Comparison of ENCODE assay signal across 15 cellular contexts in genomic region chr4:2828758-2829181, GRCh38. TPM values are rescaled to one million over a fixed set of nuclear protein-coding genes. Genes with fewer than 3 reads are reported as not detected.
A peak's percentile ranks its signal among the peaks of the same experiment; 100 is the strongest.
DNase-seq lines count a peak whose midpoint lies in the region; ATAC-seq and TF ChIP-seq lines count a peak whose summit lies in the region.
"Had no signal": no experiment of that assay in that cellular context is flagged by ENCODE, and none has a peak within 500 bp of the region (broad histone marks: within the 10 kb centered on the region; RNA-seq: fewer than 3 reads in every experiment).

No MANE protein-coding gene starts in this region.

- H3K4me1 ChIP-seq in H9 (ENCODE audit: insufficient read depth, low read length) (no peaks in the 10 kb centered on the region), neuronal stem cell (ENCODE audit: control insufficient read depth in 2 of 2, insufficient read depth in 1 of 2, low read depth in 1 of 2, low read length in 2 of 2) (no peaks in the 10 kb centered on the region)
- H3K4me1 ChIP-seq: breast epithelium had no signal

- no peak for TF ChIP-seq CTCF in activated CD8-positive, alpha-beta T cell treated with anti-CD3 and anti-CD28 coated beads for 36 hours (IDR thresholded peaks at IDR 0.05)
- TF ChIP-seq CTCF in H9 (conservative IDR thresholded peaks at IDR 0.05) = no peak
- no peak for TF ChIP-seq CTCF in endothelial cell (IDR thresholded peaks at IDR 0.05; ENCODE audit: unreplicated experiment)

- no peaks in the 10 kb centered on the region for H3K9me3 Mint-ChIP-seq in activated CD8-positive, alpha-beta T cell treated with anti-CD3 and anti-CD28 coated beads, Interleukin-2, amount 10 ng/mL, durations not matched to agents 7 days and 5 days (ENCODE audit: insufficient read depth)
- H3K9me3 Mint-ChIP-seq in activated CD8-positive, alpha-beta T cell treated with anti-CD3 and anti-CD28 coated beads for 36 hours = no peaks in the 10 kb centered on the region
- H3K9me3 Mint-ChIP-seq in H9 = no peaks in the 10 kb centered on the region; a peak in 2 of 5 replicates
- no peaks in the 10 kb centered on the region for H3K9me3 Mint-ChIP-seq in endothelial cell (ENCODE audit: unreplicated experiment)
- H3K9me3 Mint-ChIP-seq: dendritic cell treated with granulocyte-macrophage colony-stimulating factor and Interleukin-4, amounts not matched to agents 40 ng/mL and 50 ng/mL, for 4 days had no signal

- peaks cover 6% of the 10 kb centered on the region for H3K4me1 Mint-ChIP-seq in activated CD8-positive, alpha-beta T cell treated with anti-CD3 and anti-CD28 coated beads, Interleukin-2, amount 10 ng/mL, durations not matched to agents 7 days and 5 days (ENCODE audit: low read depth)
- H3K4me1 Mint-ChIP-seq in activated CD8-positive, alpha-beta T cell treated with anti-CD3 and anti-CD28 coated beads for 36 hours (ENCODE audit: low read depth) = peaks cover 2% of the 10 kb centered on the region
- H3K4me1 Mint-ChIP-seq in H9 (no peaks in the 10 kb centered on the region), endothelial cell (ENCODE audit: unreplicated experiment) (peaks cover 13% of the 10 kb centered on the region)

- no peak overlapping the region for H3K4ac ChIP-seq in H9 (ENCODE audit: low read depth, low read length)
- no peak overlapping the region for H3K4ac ChIP-seq in neuronal stem cell (ENCODE audit: low read length)

- no peaks in the 10 kb centered on the region for H3K27me3 Mint-ChIP-seq in activated CD8-positive, alpha-beta T cell treated with anti-CD3 and anti-CD28 coated beads, Interleukin-2, amount 10 ng/mL, durations not matched to agents 7 days and 5 days (ENCODE audit: low read depth)
- no peaks in the 10 kb centered on the region for H3K27me3 Mint-ChIP-seq in activated CD8-positive, alpha-beta T cell treated with anti-CD3 and anti-CD28 coated beads for 36 hours
- H3K27me3 Mint-ChIP-seq in H9 (ENCODE audit: low read depth) (no peaks in the 10 kb centered on the region), endothelial cell (ENCODE audit: unreplicated experiment) (peaks cover 19% of the 10 kb centered on the region)
- H3K27me3 Mint-ChIP-seq: dendritic cell treated with granulocyte-macrophage colony-stimulating factor and Interleukin-4, amounts not matched to agents 40 ng/mL and 50 ng/mL, for 4 days had no signal

- H3K79me1 ChIP-seq in H9 (ENCODE audit: insufficient read depth, low read depth, low read length, poor library complexity, severe bottlenecking) (no peaks in the 10 kb centered on the region), neuronal stem cell (ENCODE audit: low read depth, low read length) (peaks cover 7% of the 10 kb centered on the region)

- peaks cover 6% of the 10 kb centered on the region for H4K20me1 ChIP-seq in H9 (ENCODE audit: control insufficient read depth, insufficient read depth, insufficient read length)

- no peak overlapping the region for H3K4me3 ChIP-seq in neuronal stem cell (ENCODE audit: low read length in 2 of 2)
- H3K4me3 ChIP-seq: breast epithelium had no signal

- H3K4me2 ChIP-seq in H9 (ENCODE audit: insufficient read depth, insufficient read length, low read length) (no peak overlapping the region), neuronal stem cell (ENCODE audit: insufficient read depth, low read length, poor library complexity, severe bottlenecking) (no peak overlapping the region)
- H3K4me2 ChIP-seq: KMS-11 had no signal

- peaks cover 70% of the 10 kb centered on the region for H3K36me3 Mint-ChIP-seq in activated CD8-positive, alpha-beta T cell treated with anti-CD3 and anti-CD28 coated beads, Interleukin-2, amount 10 ng/mL, durations not matched to agents 7 days and 5 days (ENCODE audit: low read depth)
- H3K36me3 Mint-ChIP-seq in activated CD8-positive, alpha-beta T cell treated with anti-CD3 and anti-CD28 coated beads for 36 hours (ENCODE audit: low read depth) = peaks cover 40% of the 10 kb centered on the region
- H3K36me3 Mint-ChIP-seq in H9 (ENCODE audit: insufficient read depth in 1 of 3, low read depth in 3 of 3) (peaks cover 26 to 73% (median 62%) of the 10 kb centered on the region in 3 experiments; a peak in 6 of 7 replicates), endothelial cell (ENCODE audit: low read depth, unreplicated experiment) (peaks cover 48% of the 10 kb centered on the region)

- CTCF ChIA-PET in activated CD8-positive, alpha-beta T cell treated with anti-CD3 and anti-CD28 coated beads, Interleukin-2, amount 10 ng/mL, durations not matched to agents 7 days and 5 days (lab: Charles Lee) = no interaction called here
- CTCF ChIA-PET in activated CD8-positive, alpha-beta T cell treated with anti-CD3 and anti-CD28 coated beads for 36 hours (lab: Charles Lee) = no interaction called here

- no peak overlapping the region for H2BK15ac ChIP-seq in H9 (ENCODE audit: low read depth, low read length)
- H2BK15ac ChIP-seq in neuronal stem cell (ENCODE audit: low read length) = no peak overlapping the region

- intact Hi-C loops in activated CD8-positive, alpha-beta T cell treated with anti-CD3 and anti-CD28 coated beads for 36 hours (cut with micrococcal nuclease) = no loop called here

- H3K27me3 ChIP-seq in H9 (ENCODE audit: insufficient read depth, low read length) (no peaks in the 10 kb centered on the region), neuronal stem cell (ENCODE audit: control insufficient read depth in 3 of 3, insufficient read depth in 3 of 3, low read depth in 1 of 3, low read length in 3 of 3) (no peaks in the 10 kb centered on the region)
- H3K27me3 ChIP-seq: breast epithelium had no signal

- H3K14ac ChIP-seq in H9 (ENCODE audit: insufficient read depth, low read length) (no peak overlapping the region), neuronal stem cell (ENCODE audit: low read length) (peak overlapping the region; percentile 97)

- H3K18ac ChIP-seq in H9 (ENCODE audit: insufficient read length, low read depth, low read length) = no peak overlapping the region
- H3K18ac ChIP-seq in neuronal stem cell (ENCODE audit: low read length) = peak overlapping the region; percentile 17

- no peak overlapping the region for H4K5ac ChIP-seq in H9 (ENCODE audit: insufficient read length, low read depth, low read length)

- peaks cover 40 to 93% of the 10 kb centered on the region in 2 donors for H3K36me3 ChIP-seq in neuronal stem cell (replicated peaks in 1 of 2; ENCODE audit: control insufficient read depth in 2 of 2, insufficient read depth in 2 of 2, low read length in 2 of 2)

- H2AFZ ChIP-seq in H9 (ENCODE audit: low read length) = no peak overlapping the region
- H2AFZ ChIP-seq in neuronal stem cell (ENCODE audit: low read length) = no peak overlapping the region

- no CpG with 5 or more reads among the region's 17 CpGs for WGBS in H9 (ENCODE audit: extremely low coverage, insufficient read length, low lambda C conversion rate)
- no CpG with 5 or more reads among the region's 17 CpGs for WGBS in neuronal stem cell (ENCODE audit: extremely low coverage in 2 of 2, insufficient read length in 2 of 2, insufficient replicate concordance in 1 of 2), 2 donors

- no peak overlapping the region for H2AK5ac ChIP-seq in H9 (ENCODE audit: insufficient read length, low read length)
- H2AK5ac ChIP-seq in neuronal stem cell (ENCODE audit: low read depth, low read length) = no peak overlapping the region

- H3K4me3 Mint-ChIP-seq in activated CD8-positive, alpha-beta T cell treated with anti-CD3 and anti-CD28 coated beads, Interleukin-2, amount 10 ng/mL, durations not matched to agents 7 days and 5 days = no peak overlapping the region
- H3K4me3 Mint-ChIP-seq in activated CD8-positive, alpha-beta T cell treated with anti-CD3 and anti-CD28 coated beads for 36 hours = no peak overlapping the region
- H3K4me3 Mint-ChIP-seq in H9 (no peak overlapping the region), endothelial cell (ENCODE audit: unreplicated experiment) (peak overlapping the region; percentile 31)
- H3K4me3 Mint-ChIP-seq: dendritic cell treated with granulocyte-macrophage colony-stimulating factor and Interleukin-4, amounts not matched to agents 40 ng/mL and 50 ng/mL, for 4 days had no signal

- H2BK5ac ChIP-seq in H9 (ENCODE audit: insufficient read length, low read length) (no peak overlapping the region), neuronal stem cell (ENCODE audit: low read length) (no peak overlapping the region)

- H3K23ac ChIP-seq in H9 (ENCODE audit: insufficient read length, low read depth, low read length) (no peak overlapping the region), neuronal stem cell (ENCODE audit: low read depth, low read length, poor library complexity) (no peak overlapping the region)

- H3K9me3 ChIP-seq in H9 (ENCODE audit: control insufficient read depth, low read depth, low read length) (no peaks in the 10 kb centered on the region), neuronal stem cell (replicated peaks in 1 of 2; ENCODE audit: control insufficient read depth in 2 of 2, insufficient read depth in 1 of 2, low read depth in 1 of 2, low read length in 2 of 2) (no peaks in the 10 kb centered on the region)
- H3K9me3 ChIP-seq: breast epithelium had no signal

- H2BK120ac ChIP-seq in H9 (ENCODE audit: low read depth, low read length, poor library complexity, severe bottlenecking) = no peak overlapping the region
- H2BK120ac ChIP-seq in neuronal stem cell (ENCODE audit: low read depth, low read length) = no peak overlapping the region

- H3T11ph ChIP-seq in H9 (ENCODE audit: low read length) = no peak overlapping the region

- no peak for ATAC-seq in activated CD8-positive, alpha-beta T cell treated with anti-CD3 and anti-CD28 coated beads, Interleukin-2, amount 10 ng/mL, durations not matched to agents 7 days and 5 days
- ATAC-seq in activated CD8-positive, alpha-beta T cell treated with anti-CD3 and anti-CD28 coated beads for 36 hours = no peak
- no peak for ATAC-seq in GM21717 (IDR thresholded peaks at IDR 0.05; ENCODE audit: unreplicated experiment)

- POLR2A ChIA-PET in activated CD8-positive, alpha-beta T cell treated with anti-CD3 and anti-CD28 coated beads, Interleukin-2, amount 10 ng/mL, durations not matched to agents 7 days and 5 days (lab: Charles Lee) = no interaction called here
- POLR2A ChIA-PET in activated CD8-positive, alpha-beta T cell treated with anti-CD3 and anti-CD28 coated beads for 36 hours (lab: Charles Lee) = no interaction called here

- H3K27ac ChIP-seq in H9 (ENCODE audit: insufficient read length, low read depth, low read length) (no peak overlapping the region), neuronal stem cell (replicated peaks; ENCODE audit: low read length) (no peak overlapping the region)
- H3K27ac ChIP-seq: breast epithelium, KMS-11 had no signal

- no peak overlapping the region for H4K91ac ChIP-seq in H9 (ENCODE audit: insufficient read length, low read depth, low read length)
- H4K91ac ChIP-seq in neuronal stem cell (ENCODE audit: low read depth, low read length, poor library complexity) = no peak overlapping the region

- no peak overlapping the region for H3K56ac ChIP-seq in H9 (ENCODE audit: insufficient read length, low read depth, low read length)

- H3K9ac ChIP-seq in H9 (ENCODE audit: extremely low read depth, insufficient read length, low read length) (no peak overlapping the region), neuronal stem cell (ENCODE audit: low read depth, low read length, poor library complexity) (peak overlapping the region; percentile 30)
- H3K9ac ChIP-seq: KMS-11 had no signal

- no peaks in the 10 kb centered on the region for H3K79me2 ChIP-seq in H9 (ENCODE audit: insufficient read depth, low read length)

- no peak for DNase-seq in activated CD8-positive, alpha-beta T cell treated with anti-CD3 and anti-CD28 coated beads, Interleukin-2, amount 10 ng/mL, durations not matched to agents 7 days and 5 days
- no peak for DNase-seq in activated CD8-positive, alpha-beta T cell treated with anti-CD3 and anti-CD28 coated beads for 36 hours
- no peak for DNase-seq in H9
- no peak for DNase-seq in endothelial cell (ENCODE audit: low spot score)
- DNase-seq in neuronal stem cell (ENCODE audit: low spot score) = no peak
- no peak for DNase-seq in stimulated activated CD4-positive, alpha-beta T cell treated with anti-CD3 and anti-CD28 coated beads, Interleukin-1b, Interleukin-23, amount 100 ng/mL, for 48 hours
- no peak for DNase-seq in HPDE6-E6E7 (ENCODE audit: extremely low spot score)
- DNase-seq: 8988T; activated CD8-positive, alpha-beta memory T cell treated with anti-CD3 and anti-CD28 coated beads for 24 hours; NCI-H1694; NCI-H526 had no signal

- H3K23me2 ChIP-seq in H9 (ENCODE audit: insufficient read length, low read depth, low read length, poor library complexity, severe bottlenecking) = no peaks in the 10 kb centered on the region

- H4K8ac ChIP-seq in H9 (replicated peaks; ENCODE audit: insufficient read length, low read depth, low read length) (no peak overlapping the region), neuronal stem cell (ENCODE audit: low read depth, low read length) (no peak overlapping the region)

- H2BK12ac ChIP-seq in H9 (ENCODE audit: insufficient read length, low read depth, low read length) (no peak overlapping the region), neuronal stem cell (ENCODE audit: low read length) (no peak overlapping the region)

- peak overlapping the region; percentile 35 for H3K27ac Mint-ChIP-seq in activated CD8-positive, alpha-beta T cell treated with anti-CD3 and anti-CD28 coated beads, Interleukin-2, amount 10 ng/mL, durations not matched to agents 7 days and 5 days
- H3K27ac Mint-ChIP-seq in activated CD8-positive, alpha-beta T cell treated with anti-CD3 and anti-CD28 coated beads for 36 hours = no peak overlapping the region
- H3K27ac Mint-ChIP-seq in H9 (peak overlapping the region in 2 of 3 experiments; percentile 23 to 43; a peak in 2 of 7 replicates), endothelial cell (ENCODE audit: unreplicated experiment) (peak overlapping the region; percentile 78)
- H3K27ac Mint-ChIP-seq: dendritic cell treated with granulocyte-macrophage colony-stimulating factor and Interleukin-4, amounts not matched to agents 40 ng/mL and 50 ng/mL, for 4 days had no signal

- H2BK20ac ChIP-seq in H9 (ENCODE audit: low read depth, low read length, poor library complexity, severe bottlenecking) = no peak overlapping the region

RNA-seq across cellular contexts. Expression of gene ADD1, which starts 14.9 kb away (rescaled TPM):
- total RNA-seq in activated CD8-positive, alpha-beta T cell treated with anti-CD3 and anti-CD28 coated beads, Interleukin-2, amount 10 ng/mL, durations not matched to agents 7 days and 5 days = 100 to 1,000 TPM; 252 to 255 TPM
- 100 to 1,000 TPM; 149 to 154 TPM for total RNA-seq in activated CD8-positive, alpha-beta T cell treated with anti-CD3 and anti-CD28 coated beads for 36 hours
- 163 and 166 TPM in 2 replicates for total RNA-seq in H9 (2021)
- 337 TPM for total RNA-seq in endothelial cell (ENCODE audit: unreplicated experiment)
- 169 TPM for polyA plus RNA-seq in neuronal stem cell (2013, experiment 1 of 2)
- polyA plus RNA-seq in neuronal stem cell (2013, experiment 2 of 2) = 159 TPM

RNA-seq across cellular contexts. Expression of gene SH3BP2, which starts 35.9 kb away (rescaled TPM):
- total RNA-seq in activated CD8-positive, alpha-beta T cell treated with anti-CD3 and anti-CD28 coated beads, Interleukin-2, amount 10 ng/mL, durations not matched to agents 7 days and 5 days = 10 to 100 TPM; 88.2 to 93.0 TPM
- total RNA-seq in activated CD8-positive, alpha-beta T cell treated with anti-CD3 and anti-CD28 coated beads for 36 hours = 10 to 100 TPM; 54.8 to 59.0 TPM
- 34.1 and 37.6 TPM in 2 replicates for total RNA-seq in H9 (2021)
- total RNA-seq in endothelial cell (ENCODE audit: unreplicated experiment) = 150 TPM
- polyA plus RNA-seq in neuronal stem cell (2013, experiment 1 of 2) = 8.1 TPM
- 8.7 TPM for polyA plus RNA-seq in neuronal stem cell (2013, experiment 2 of 2)
